In the genomic region with DNA sequence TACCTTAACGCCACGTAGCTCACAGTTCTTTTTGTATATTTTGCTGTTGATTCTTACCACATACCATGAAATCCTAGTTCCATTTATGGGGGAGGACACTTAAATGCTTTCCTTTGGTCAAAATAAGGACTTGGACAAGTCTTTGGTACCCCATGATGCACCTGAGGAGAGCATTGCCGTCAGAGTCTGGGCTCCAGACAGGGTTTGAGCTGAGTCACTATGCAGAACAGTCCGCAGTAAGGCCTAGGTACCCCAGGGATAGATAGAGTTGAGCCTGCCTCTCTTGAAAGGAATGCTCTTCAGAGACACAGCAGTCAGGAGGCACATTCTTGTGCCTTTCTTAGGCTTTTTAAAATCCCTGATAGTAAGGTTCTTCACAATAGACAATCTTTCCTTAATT, we compare ENCODE assay signal across 1 cellular context.
TF ChIP-seq lines count a peak whose summit lies in the region.

No MANE protein-coding gene starts in this region.

TF ChIP-seq in H1, 55 proteins besides CTCF, POLR2A, EP300 and RAD21:
- TF ChIP-seq, protein P1, sequence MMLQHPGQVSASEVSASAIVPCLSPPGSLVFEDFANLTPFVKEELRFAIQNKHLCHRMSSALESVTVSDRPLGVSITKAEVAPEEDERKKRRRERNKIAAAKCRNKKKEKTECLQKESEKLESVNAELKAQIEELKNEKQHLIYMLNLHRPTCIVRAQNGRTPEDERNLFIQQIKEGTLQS (IDR thresholded peaks at IDR 0.05; ENCODE audit: insufficient read depth, low read depth, low read length): no peak
- peak; percentile 89 for TF ChIP-seq BACH1 (IDR thresholded peaks at IDR 0.05; ENCODE audit: low read length)
- TF ChIP-seq, protein P2, sequence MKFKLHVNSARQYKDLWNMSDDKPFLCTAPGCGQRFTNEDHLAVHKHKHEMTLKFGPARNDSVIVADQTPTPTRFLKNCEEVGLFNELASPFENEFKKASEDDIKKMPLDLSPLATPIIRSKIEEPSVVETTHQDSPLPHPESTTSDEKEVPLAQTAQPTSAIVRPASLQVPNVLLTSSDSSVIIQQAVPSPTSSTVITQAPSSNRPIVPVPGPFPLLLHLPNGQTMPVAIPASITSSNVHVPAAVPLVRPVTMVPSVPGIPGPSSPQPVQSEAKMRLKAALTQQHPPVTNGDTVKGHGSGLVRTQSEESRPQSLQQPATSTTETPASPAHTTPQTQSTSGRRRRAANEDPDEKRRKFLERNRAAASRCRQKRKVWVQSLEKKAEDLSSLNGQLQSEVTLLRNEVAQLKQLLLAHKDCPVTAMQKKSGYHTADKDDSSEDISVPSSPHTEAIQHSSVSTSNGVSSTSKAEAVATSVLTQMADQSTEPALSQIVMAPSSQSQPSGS (IDR thresholded peaks at IDR 0.05; ENCODE audit: low read length): no peak
- peak; percentile 56; the same call in 1 of the 2 replicates for TF ChIP-seq JUND (IDR thresholded peaks at IDR 0.05; ENCODE audit: low read length)
- no peak for TF ChIP-seq KDM5A (IDR thresholded peaks at IDR 0.05; ENCODE audit: low read length)
- peak; percentile 87 for TF ChIP-seq MAFK (IDR thresholded peaks at IDR 0.05; ENCODE audit: low read depth, low read length)
- no peak for TF ChIP-seq RNF2 (IDR thresholded peaks at IDR 0.05; ENCODE audit: borderline replicate concordance, low read depth, low read length, missing control alignments, poor library complexity, severe bottlenecking)
- TF ChIP-seq TEAD4 (IDR thresholded peaks at IDR 0.05; ENCODE audit: low read depth, low read length): 0 out of 2 replicates have a peak, but pooled peaks have one; percentile 15
- TF ChIP-seq JUN (IDR thresholded peaks at IDR 0.05; ENCODE audit: low read depth, low read length): no peak
- TF ChIP-seq SP2 (IDR thresholded peaks at IDR 0.05; ENCODE audit: low read length): no peak
- TF ChIP-seq SIN3A (conservative IDR thresholded peaks at IDR 0.05 in 1 of 2, IDR thresholded peaks at IDR 0.05 in 1 of 2; ENCODE audit: low read depth in 1 of 2, low read length in 2 of 2): no peak
